27 cellular contexts compared by ENCODE assay signal in genomic region chr13:21576424-21576823, GRCh38.
A peak's percentile ranks its signal among the peaks of the same experiment; 100 is the strongest.
DNase-seq lines count a peak whose midpoint lies in the region; ATAC-seq and TF ChIP-seq lines count a peak whose summit lies in the region.
"Had no signal": no experiment of that assay in that cellular context is flagged by ENCODE, and none has a peak within 500 bp of the region (broad histone marks: within the 10 kb centered on the region; RNA-seq: fewer than 3 reads in every experiment).

No MANE protein-coding gene starts in this region.

- H3K4me1 ChIP-seq in MM.1S (ENCODE audit: low read length): no peaks in the 10 kb centered on the region

- H3K9me3 Mint-ChIP-seq in nephron: no peaks in the 10 kb centered on the region
- H3K9me3 Mint-ChIP-seq: activated B cell treated with CpG ODN at 0.5 μM for 24 hours; activated CD8-positive, alpha-beta T cell treated with anti-CD3 and anti-CD28 coated beads for 36 hours; CD4-positive, alpha-beta T cell; IgD-negative memory B cell; naive B cell; stimulated activated memory B cell treated with anti-CD40 and anti-IgM and Interleukin-4, amounts not matched to agents 10 μg/mL and 1 μg/mL and 100 μg/mL, for 72 hours; T-helper 1 cell treated with Interleukin-12 subunit alpha and Interleukin-12 subunit beta and Interleukin-4 antibody, amounts not matched to agents 30 μg/mL and 1 μg/mL, for 36 hours had no signal

- H3K27ac ChIP-seq in MM.1S (ENCODE audit: low read length): no peak overlapping the region
- H3K27ac ChIP-seq: cardiac muscle cell had no signal

- H3K27me3 Mint-ChIP-seq in nephron (ENCODE audit: low read depth): no peaks in the 10 kb centered on the region
- H3K27me3 Mint-ChIP-seq: activated B cell treated with CpG ODN at 0.5 μM for 24 hours; activated CD8-positive, alpha-beta T cell treated with anti-CD3 and anti-CD28 coated beads for 36 hours; CD4-positive, alpha-beta T cell; IgD-negative memory B cell; naive B cell; stimulated activated memory B cell treated with anti-CD40 and anti-IgM and Interleukin-4, amounts not matched to agents 10 μg/mL and 1 μg/mL and 100 μg/mL, for 72 hours had no signal

- H3K4me1 Mint-ChIP-seq in nephron: peaks cover 53% of the 10 kb centered on the region

- no peak for TF ChIP-seq CTCF in NB4 (IDR thresholded peaks at IDR 0.05; ENCODE audit: low read depth, low read length)
- no peak for TF ChIP-seq CTCF in choroid plexus epithelial cell (conservative IDR thresholded peaks at IDR 0.05; ENCODE audit: low read depth, low read length)
- no peak for TF ChIP-seq CTCF in nephron (IDR thresholded peaks at IDR 0.05; ENCODE audit: unreplicated experiment in 3 of 3)
- no peak for TF ChIP-seq CTCF in MM.1S (IDR thresholded peaks at IDR 0.05; ENCODE audit: low read length)

- no peak overlapping the region for H3K4me2 ChIP-seq in MM.1S (ENCODE audit: low read depth, low read length)

- peaks cover 5% of the 10 kb centered on the region for H3K36me3 Mint-ChIP-seq in nephron (ENCODE audit: low read depth)
- H3K36me3 Mint-ChIP-seq: stimulated activated memory B cell treated with anti-CD40 and anti-IgM and Interleukin-4, amounts not matched to agents 10 μg/mL and 1 μg/mL and 100 μg/mL, for 72 hours had no signal

- peak; percentile 67 for DNase-seq in EL
- DNase-seq in NB4 (ENCODE audit: low read depth): peak; percentile 6
- DNase-seq in choroid plexus epithelial cell (ENCODE audit: low read depth): peak; percentile 13
- no peak for DNase-seq in NCI-H524 (lab: John Stamatoyannopoulos, UW)
- no peak for DNase-seq in COLO668 (lab: John Stamatoyannopoulos, UW; ENCODE audit: unreplicated experiment)
- no peak for DNase-seq in MM.1S
- DNase-seq: activated B cell treated with CpG ODN at 0.5 μM for 24 hours; activated CD8-positive, alpha-beta T cell treated with anti-CD3 and anti-CD28 coated beads for 36 hours; activated naive CD4-positive, alpha-beta T cell; activated T-cell treated with anti-CD3 and anti-CD28 coated beads, Interleukin-2, amount 50 U/mL, for 1 hour; amygdala; CD4-positive, alpha-beta T cell; DMS153; kidney glomerular epithelial cell; mammary epithelial cell; naive B cell; NCI-H1694; NCI-H774; posterior cingulate gyrus; SHP77 treated with DMSO at 0.1 percent for 48 hours had no signal

- H3K9me3 ChIP-seq in MM.1S (replicated peaks; ENCODE audit: insufficient read depth, low read length): no peaks in the 10 kb centered on the region

- H3K9ac ChIP-seq in MM.1S (ENCODE audit: low read length): no peak overlapping the region

- no peak overlapping the region for H2AFZ ChIP-seq in MM.1S (ENCODE audit: low read length)

- H3K79me2 ChIP-seq in MM.1S (ENCODE audit: low read length): no peaks in the 10 kb centered on the region

- no peak for TF ChIP-seq POLR2A in NB4 (IDR thresholded peaks at IDR 0.05; ENCODE audit: extremely low read depth, insufficient read length)

- H3K4me3 ChIP-seq in NB4 (ENCODE audit: low read depth, low read length) (no peak overlapping the region), choroid plexus epithelial cell (ENCODE audit: low read depth, low read length) (no peak overlapping the region), MM.1S (ENCODE audit: low read length) (no peak overlapping the region)
- H3K4me3 ChIP-seq: cardiac muscle cell had no signal

- no peak for ATAC-seq in HG03565 (IDR thresholded peaks at IDR 0.05; ENCODE audit: unreplicated experiment)
- ATAC-seq: activated CD8-positive, alpha-beta T cell treated with anti-CD3 and anti-CD28 coated beads for 36 hours; sciatic nerve; stimulated activated memory B cell treated with anti-CD40 and anti-IgM and Interleukin-4, amounts not matched to agents 10 μg/mL and 1 μg/mL and 100 μg/mL, for 72 hours had no signal

- no peaks in the 10 kb centered on the region for H3K36me3 ChIP-seq in MM.1S (replicated peaks; ENCODE audit: insufficient read depth, low read length)
- H3K36me3 ChIP-seq: cardiac muscle cell had no signal

- H4K20me1 ChIP-seq in MM.1S (ENCODE audit: insufficient read depth, low read length): no peaks in the 10 kb centered on the region

- no peaks in the 10 kb centered on the region for H3K9me2 ChIP-seq in MM.1S (replicated peaks; ENCODE audit: insufficient read depth, low read length)

- H3F3A ChIP-seq in MM.1S (ENCODE audit: insufficient read depth, low read length): no peaks in the 10 kb centered on the region

- H3K27me3 ChIP-seq in MM.1S (replicated peaks; ENCODE audit: insufficient read depth, low read length): no peaks in the 10 kb centered on the region
- H3K27me3 ChIP-seq: cardiac muscle cell had no signal

- peak overlapping the region; percentile 32 to 90 (median 57) for H3K27ac Mint-ChIP-seq in nephron
- H3K27ac Mint-ChIP-seq: activated B cell treated with CpG ODN at 0.5 μM for 24 hours; activated CD8-positive, alpha-beta T cell treated with anti-CD3 and anti-CD28 coated beads for 36 hours; CD4-positive, alpha-beta T cell; stimulated activated memory B cell treated with anti-CD40 and anti-IgM and Interleukin-4, amounts not matched to agents 10 μg/mL and 1 μg/mL and 100 μg/mL, for 72 hours; T-helper 1 cell treated with Interleukin-12 subunit alpha and Interleukin-12 subunit beta and Interleukin-4 antibody, amounts not matched to agents 30 μg/mL and 1 μg/mL, for 36 hours had no signal

- H3K4me3 Mint-ChIP-seq in nephron: no peak overlapping the region
- H3K4me3 Mint-ChIP-seq: activated B cell treated with CpG ODN at 0.5 μM for 24 hours; activated CD8-positive, alpha-beta T cell treated with anti-CD3 and anti-CD28 coated beads for 36 hours; CD4-positive, alpha-beta T cell; naive B cell; stimulated activated memory B cell treated with anti-CD40 and anti-IgM and Interleukin-4, amounts not matched to agents 10 μg/mL and 1 μg/mL and 100 μg/mL, for 72 hours; T-helper 1 cell treated with Interleukin-12 subunit alpha and Interleukin-12 subunit beta and Interleukin-4 antibody, amounts not matched to agents 30 μg/mL and 1 μg/mL, for 36 hours had no signal

Comparison
In these comparisons a context has a peak if more than half of its experiments do, and no peak if none do; other contexts are left out.
1. DNase-seq: peak in EL (single experiment), NB4 (single experiment) and choroid plexus epithelial cell (single experiment); none in NCI-H524 (0 of 2), COLO668 (single experiment) and MM.1S (single experiment).